ENCODE assay signal across 31 cellular contexts in genomic region chrX:148288451-148288850, GRCh38.
"Had no signal": no experiment of that assay in that cellular context is flagged by ENCODE, and none has a peak within 500 bp of the region (broad histone marks: within the 10 kb centered on the region; RNA-seq: fewer than 3 reads in every experiment).

No MANE protein-coding gene starts in this region.

- H3K4me3 Mint-ChIP-seq: activated CD4-positive, alpha-beta memory T cell treated with anti-CD3 and anti-CD28 coated beads, Interleukin-2, amount 10 ng/mL, durations not matched to agents 7 days and 5 days; activated CD4-positive, alpha-beta T cell treated with anti-CD3 and anti-CD28 coated beads, Interleukin-2, amount 10 ng/mL, durations not matched to agents 7 days and 5 days; activated naive CD4-positive, alpha-beta T cell treated with anti-CD3 and anti-CD28 coated beads, Interleukin-2, amount 10 ng/mL, durations not matched to agents 7 days and 5 days; activated naive CD8-positive, alpha-beta T cell treated with anti-CD3 and anti-CD28 coated beads, Interleukin-2, amount 10 ng/mL, durations not matched to agents 7 days and 5 days; activated T-cell treated with anti-CD3 and anti-CD28 coated beads, Interleukin-2, amount 50 U/mL, for 24 hours; activated T-cell treated with anti-CD3 and anti-CD28 coated beads, Interleukin-2, amount 50 U/mL, for 72 hours; T-helper 17 cell; T-helper 2 cell treated with Interferon-gamma antibody and Interleukin-4, amounts not matched to agents 5 μg/mL and 100 μg/mL, for 36 hours had no signal

- H3K27ac Mint-ChIP-seq: activated CD4-positive, alpha-beta memory T cell treated with anti-CD3 and anti-CD28 coated beads, Interleukin-2, amount 10 ng/mL, durations not matched to agents 7 days and 5 days; activated CD4-positive, alpha-beta T cell treated with anti-CD3 and anti-CD28 coated beads, Interleukin-2, amount 10 ng/mL, durations not matched to agents 7 days and 5 days; activated naive CD4-positive, alpha-beta T cell treated with anti-CD3 and anti-CD28 coated beads, Interleukin-2, amount 10 ng/mL, durations not matched to agents 7 days and 5 days; activated naive CD4-positive, alpha-beta T cell treated with anti-CD3 and anti-CD28 coated beads, Interleukin-2, amount 50 U/mL, for 72 hours; activated naive CD8-positive, alpha-beta T cell treated with anti-CD3 and anti-CD28 coated beads, Interleukin-2, amount 10 ng/mL, durations not matched to agents 7 days and 5 days; activated T-cell treated with anti-CD3 and anti-CD28 coated beads, Interleukin-2, amount 50 U/mL, for 24 hours; activated T-cell treated with anti-CD3 and anti-CD28 coated beads, Interleukin-2, amount 50 U/mL, for 72 hours; T-helper 17 cell; T-helper 2 cell treated with Interferon-gamma antibody and Interleukin-4, amounts not matched to agents 5 μg/mL and 100 μg/mL, for 36 hours had no signal

- H3K27ac ChIP-seq: body of pancreas, colonic mucosa, epithelial cell of prostate, esophagus squamous epithelium, gastroesophageal sphincter, heart right ventricle had no signal

- H3K9me3 ChIP-seq: body of pancreas, colonic mucosa, esophagus squamous epithelium, gastroesophageal sphincter, heart right ventricle had no signal

- H3K9me3 Mint-ChIP-seq: activated CD4-positive, alpha-beta memory T cell treated with anti-CD3 and anti-CD28 coated beads, Interleukin-2, amount 10 ng/mL, durations not matched to agents 7 days and 5 days; activated naive CD4-positive, alpha-beta T cell treated with anti-CD3 and anti-CD28 coated beads, Interleukin-2, amount 10 ng/mL, durations not matched to agents 7 days and 5 days; activated T-cell treated with anti-CD3 and anti-CD28 coated beads, Interleukin-2, amount 50 U/mL, for 24 hours; activated T-cell treated with anti-CD3 and anti-CD28 coated beads, Interleukin-2, amount 50 U/mL, for 72 hours had no signal

- H3K36me3 ChIP-seq: colonic mucosa, esophagus squamous epithelium, gastroesophageal sphincter, heart right ventricle had no signal

- H3K27me3 ChIP-seq: body of pancreas, colonic mucosa, esophagus squamous epithelium, gastroesophageal sphincter, heart right ventricle had no signal

- H3K27me3 Mint-ChIP-seq: activated CD4-positive, alpha-beta memory T cell treated with anti-CD3 and anti-CD28 coated beads, Interleukin-2, amount 10 ng/mL, durations not matched to agents 7 days and 5 days; activated CD4-positive, alpha-beta T cell treated with anti-CD3 and anti-CD28 coated beads, Interleukin-2, amount 10 ng/mL, durations not matched to agents 7 days and 5 days; activated naive CD4-positive, alpha-beta T cell treated with anti-CD3 and anti-CD28 coated beads, Interleukin-2, amount 10 ng/mL, durations not matched to agents 7 days and 5 days; activated naive CD8-positive, alpha-beta T cell treated with anti-CD3 and anti-CD28 coated beads, Interleukin-2, amount 10 ng/mL, durations not matched to agents 7 days and 5 days; activated T-cell treated with anti-CD3 and anti-CD28 coated beads, Interleukin-2, amount 50 U/mL, for 24 hours; T-helper 17 cell had no signal

- DNase-seq: activated CD4-positive, alpha-beta memory T cell treated with anti-CD3 and anti-CD28 coated beads, Interleukin-2, amount 10 ng/mL, durations not matched to agents 7 days and 5 days; activated CD4-positive, alpha-beta T cell treated with anti-CD3 and anti-CD28 coated beads for 1 hour; activated CD4-positive, alpha-beta T cell treated with anti-CD3 and anti-CD28 coated beads for 4 hours; activated CD4-positive, alpha-beta T cell treated with anti-CD3 and anti-CD28 coated beads, Interleukin-2, amount 10 ng/mL, durations not matched to agents 7 days and 5 days; activated CD4-positive, alpha-beta T cell treated with anti-CD3 and anti-CD28 coated beads, Interleukin-2, amount 50 U/mL, for 4 hours; activated CD8-positive, alpha-beta memory T cell treated with anti-CD3 and anti-CD28 coated beads, Interleukin-2, amount 50 U/mL, for 48 hours; activated gamma-delta T cell; activated naive CD4-positive, alpha-beta T cell; activated naive CD4-positive, alpha-beta T cell treated with anti-CD3 and anti-CD28 coated beads, Interleukin-2, amount 10 ng/mL, durations not matched to agents 7 days and 5 days; activated naive CD8-positive, alpha-beta T cell treated with anti-CD3 and anti-CD28 coated beads, Interleukin-2, amount 10 ng/mL, durations not matched to agents 7 days and 5 days; activated T-cell treated with anti-CD3 and anti-CD28 coated beads for 4 hours; activated T-cell treated with anti-CD3 and anti-CD28 coated beads, Interleukin-2, amount 50 U/mL, for 24 hours; activated T-cell treated with anti-CD3 and anti-CD28 coated beads, Interleukin-2, amount 50 U/mL, for 72 hours; anterior cingulate cortex; body of pancreas; caudate nucleus; cerebellar nuclear complex; colonic mucosa; effector CD8-positive, alpha-beta T cell; esophagus squamous epithelium; foreskin melanocyte; heart right ventricle; T-helper 1 cell; T-helper 17 cell; T1000 had no signal

- H3K4me1 ChIP-seq: body of pancreas, colonic mucosa, esophagus squamous epithelium, gastroesophageal sphincter, heart right ventricle had no signal

- ATAC-seq: activated naive CD4-positive, alpha-beta T cell treated with anti-CD3 and anti-CD28 coated beads, Interleukin-2, amount 50 U/mL, for 72 hours; activated T-cell treated with anti-CD3 and anti-CD28 coated beads, Interleukin-2, amount 50 U/mL, for 72 hours; body of pancreas; gastroesophageal sphincter; heart right ventricle; T-helper 17 cell had no signal

- H3K4me1 Mint-ChIP-seq: activated CD4-positive, alpha-beta memory T cell treated with anti-CD3 and anti-CD28 coated beads, Interleukin-2, amount 10 ng/mL, durations not matched to agents 7 days and 5 days; T-helper 17 cell had no signal

- FAIRE-seq: endometrium, endothelial cell of umbilical vein had no signal

- H3K4me3 ChIP-seq: body of pancreas, colonic mucosa, esophagus squamous epithelium, gastroesophageal sphincter, heart right ventricle had no signal
